ENCODE assay signal across 9 cellular contexts in genomic region chr6:27757307-27757706, GRCh38.
DNase-seq lines count a peak whose midpoint lies in the region; ATAC-seq and TF ChIP-seq lines count a peak whose summit lies in the region.
"Had no signal": no experiment of that assay in that cellular context is flagged by ENCODE, and none has a peak within 500 bp of the region (broad histone marks: within the 10 kb centered on the region; RNA-seq: fewer than 3 reads in every experiment).

No MANE protein-coding gene starts in this region.

- H3K79me2 ChIP-seq in H9 (ENCODE audit: insufficient read depth, low read length): no peaks in the 10 kb centered on the region

- CTCF ChIA-PET in activated CD4-positive, alpha-beta memory T cell treated with anti-CD3 and anti-CD28 coated beads, Interleukin-2, amount 10 ng/mL, durations not matched to agents 7 days and 5 days (lab: Charles Lee): interaction anchor here (0.6 to 4.3 kb wide), 5 partner anchors 8 to 239 kb away, joined by 3 to 51 read pairs (median 4); a partner anchor contains a TSS
- CTCF ChIA-PET in Calu3 (lab: Charles Lee): no interaction called here

- H3T11ph ChIP-seq in H9 (ENCODE audit: low read length): no peak overlapping the region

- H3K9me3 ChIP-seq in H9 (ENCODE audit: control insufficient read depth, low read depth, low read length) (no peaks in the 10 kb centered on the region), body of pancreas (no peaks in the 10 kb centered on the region)

- H3K27ac Mint-ChIP-seq in H9 (no peak overlapping the region), Calu3 (ENCODE audit: unreplicated experiment) (no peak overlapping the region)
- H3K27ac Mint-ChIP-seq in activated CD4-positive, alpha-beta memory T cell treated with anti-CD3 and anti-CD28 coated beads, Interleukin-2, amount 10 ng/mL, durations not matched to agents 7 days and 5 days: peak overlapping the region; percentile 55

- H3K4ac ChIP-seq in H9 (ENCODE audit: low read depth, low read length): no peak overlapping the region

- H3K27ac ChIP-seq in H9 (ENCODE audit: insufficient read length, low read depth, low read length) (no peak overlapping the region), body of pancreas (no peak overlapping the region)

- H3K9me3 Mint-ChIP-seq in H9 (no peaks in the 10 kb centered on the region; a peak in 3 of 5 replicates), Calu3 (ENCODE audit: low read depth, unreplicated experiment) (no peaks in the 10 kb centered on the region)
- H3K9me3 Mint-ChIP-seq in activated CD4-positive, alpha-beta memory T cell treated with anti-CD3 and anti-CD28 coated beads, Interleukin-2, amount 10 ng/mL, durations not matched to agents 7 days and 5 days: no peaks in the 10 kb centered on the region

- H3K4me2 ChIP-seq in H9 (ENCODE audit: insufficient read depth, insufficient read length, low read length): peak overlapping the region; percentile 52

- peak overlapping the region; percentile 71 for H2AFZ ChIP-seq in H9 (ENCODE audit: low read length)

- peak overlapping the region; percentile 88 for H3K14ac ChIP-seq in H9 (ENCODE audit: insufficient read depth, low read length)

- no peak for TF ChIP-seq CTCF in H9 (conservative IDR thresholded peaks at IDR 0.05)
- TF ChIP-seq CTCF in epithelial cell of esophagus (IDR thresholded peaks at IDR 0.05; ENCODE audit: insufficient read depth, low read depth, low read length, missing control alignments): no peak
- TF ChIP-seq CTCF in body of pancreas (IDR thresholded peaks at IDR 0.05): no peak
- TF ChIP-seq CTCF in Calu3 (IDR thresholded peaks at IDR 0.05; ENCODE audit: unreplicated experiment): no peak

- no peak for ATAC-seq in body of pancreas
- ATAC-seq: Panc1 had no signal

- H2BK12ac ChIP-seq in H9 (ENCODE audit: insufficient read length, low read depth, low read length): no peak overlapping the region

- no peak overlapping the region for H3K56ac ChIP-seq in H9 (ENCODE audit: insufficient read length, low read depth, low read length)

- H2BK120ac ChIP-seq in H9 (ENCODE audit: low read depth, low read length, poor library complexity, severe bottlenecking): no peak overlapping the region

- H4K8ac ChIP-seq in H9 (replicated peaks; ENCODE audit: insufficient read length, low read depth, low read length): no peak overlapping the region

- no peaks in the 10 kb centered on the region for H4K20me1 ChIP-seq in H9 (ENCODE audit: control insufficient read depth, insufficient read depth, insufficient read length)

- WGBS in H9 (ENCODE audit: extremely low coverage, insufficient read length, low lambda C conversion rate): no CpG with 5 or more reads among the region's 30 CpGs
- 21 to 55% methylated on average over 8 to 30 of the region's 30 CpGs for WGBS in body of pancreas, 2 donors

- H2BK15ac ChIP-seq in H9 (ENCODE audit: low read depth, low read length): no peak overlapping the region

- no peaks in the 10 kb centered on the region for H3K79me1 ChIP-seq in H9 (ENCODE audit: insufficient read depth, low read depth, low read length, poor library complexity, severe bottlenecking)

- H3K36me3 Mint-ChIP-seq in H9 (ENCODE audit: insufficient read depth in 1 of 3, low read depth in 3 of 3) (no peaks in the 10 kb centered on the region), Calu3 (ENCODE audit: insufficient read depth, unreplicated experiment) (peaks cover 20% of the 10 kb centered on the region)
- H3K36me3 Mint-ChIP-seq in activated CD4-positive, alpha-beta memory T cell treated with anti-CD3 and anti-CD28 coated beads, Interleukin-2, amount 10 ng/mL, durations not matched to agents 7 days and 5 days (ENCODE audit: low read depth): peaks cover 6% of the 10 kb centered on the region

- peaks cover 12% of the 10 kb centered on the region for H3K27me3 ChIP-seq in H9 (ENCODE audit: insufficient read depth, low read length)
- peaks cover 0 to 5% of the 10 kb centered on the region in 2 donors for H3K27me3 ChIP-seq in body of pancreas

- H3K27me3 Mint-ChIP-seq in H9 (ENCODE audit: low read depth): peaks cover 86% of the 10 kb centered on the region
- H3K27me3 Mint-ChIP-seq in activated CD4-positive, alpha-beta memory T cell treated with anti-CD3 and anti-CD28 coated beads, Interleukin-2, amount 10 ng/mL, durations not matched to agents 7 days and 5 days: peaks cover 3% of the 10 kb centered on the region
- H3K27me3 Mint-ChIP-seq in Calu3 (ENCODE audit: unreplicated experiment): no peaks in the 10 kb centered on the region

- no peak overlapping the region for H2AK5ac ChIP-seq in H9 (ENCODE audit: insufficient read length, low read length)

- H4K5ac ChIP-seq in H9 (ENCODE audit: insufficient read length, low read depth, low read length): no peak overlapping the region

- H3K4me1 ChIP-seq in H9 (ENCODE audit: insufficient read depth, low read length): peaks cover 2% of the 10 kb centered on the region; the same call in 1 of the 2 replicates
- peaks cover 8% of the 10 kb centered on the region for H3K4me1 ChIP-seq in body of pancreas

- H3K9ac ChIP-seq in H9 (ENCODE audit: extremely low read depth, insufficient read length, low read length): peak overlapping the region; percentile 7

- no peaks in the 10 kb centered on the region for H3K36me3 ChIP-seq in body of pancreas (replicated peaks in 1 of 2; ENCODE audit: insufficient read depth in 1 of 2, low read depth in 2 of 2)

- no peak overlapping the region for H3K18ac ChIP-seq in H9 (ENCODE audit: insufficient read length, low read depth, low read length)

- DNase-seq in H9: peak; percentile 73
- peak; percentile 58 for DNase-seq in activated CD4-positive, alpha-beta memory T cell treated with anti-CD3 and anti-CD28 coated beads, Interleukin-2, amount 10 ng/mL, durations not matched to agents 7 days and 5 days
- DNase-seq in epithelial cell of esophagus (ENCODE audit: low read depth): peak; percentile 25
- DNase-seq in retina: peak; percentile 68
- no peak for DNase-seq in body of pancreas
- no peak for DNase-seq in Calu3
- no peak for DNase-seq in SHP77 (lab: John Stamatoyannopoulos, UW)
- no peak for DNase-seq in glomerular visceral epithelial cell (ENCODE audit: extremely low spot score)

- no peak for TF ChIP-seq POLR2A in body of pancreas (IDR thresholded peaks at IDR 0.05)

- POLR2A ChIA-PET in activated CD4-positive, alpha-beta memory T cell treated with anti-CD3 and anti-CD28 coated beads, Interleukin-2, amount 10 ng/mL, durations not matched to agents 7 days and 5 days (lab: Charles Lee): interaction anchor here (0.6 to 2.2 kb wide), 12 partner anchors 15 to 626 kb away, joined by 3 to 12 read pairs (median 4); partner anchors contain the start of gene ZNF184

- peaks cover 11% of the 10 kb centered on the region for H3K23me2 ChIP-seq in H9 (ENCODE audit: insufficient read length, low read depth, low read length, poor library complexity, severe bottlenecking)

- H3K23ac ChIP-seq in H9 (ENCODE audit: insufficient read length, low read depth, low read length): no peak overlapping the region

- peaks cover 30 to 37% of the 10 kb centered on the region in 2 experiments for H3K4me1 Mint-ChIP-seq in H9
- H3K4me1 Mint-ChIP-seq in activated CD4-positive, alpha-beta memory T cell treated with anti-CD3 and anti-CD28 coated beads, Interleukin-2, amount 10 ng/mL, durations not matched to agents 7 days and 5 days: peaks cover 58% of the 10 kb centered on the region
- peaks cover 21% of the 10 kb centered on the region for H3K4me1 Mint-ChIP-seq in Calu3 (ENCODE audit: low read depth, unreplicated experiment)

- H3K4me3 ChIP-seq in epithelial cell of esophagus (ENCODE audit: low read length) (peak overlapping the region; percentile 45), body of pancreas (no peak overlapping the region)

- H3K4me3 Mint-ChIP-seq in H9 (peak overlapping the region; percentile 50 to 76), Calu3 (ENCODE audit: low read depth, unreplicated experiment) (no peak overlapping the region)
- H3K4me3 Mint-ChIP-seq in activated CD4-positive, alpha-beta memory T cell treated with anti-CD3 and anti-CD28 coated beads, Interleukin-2, amount 10 ng/mL, durations not matched to agents 7 days and 5 days: peak overlapping the region; percentile 79

- no TSS peak for BruUV-seq in Calu3 (replicated peaks; lab: Mats Ljungman, UMichigan)

- H2BK5ac ChIP-seq in H9 (ENCODE audit: insufficient read length, low read length): no peak overlapping the region

- no peak overlapping the region for H2BK20ac ChIP-seq in H9 (ENCODE audit: low read depth, low read length, poor library complexity, severe bottlenecking)

- H4K91ac ChIP-seq in H9 (ENCODE audit: insufficient read length, low read depth, low read length): no peak overlapping the region

- intact Hi-C loops in body of pancreas (cut with DNase I) (no loop called here), Calu3 (cut with micrococcal nuclease; ENCODE audit: unreplicated experiment) (loop anchor here (10.0 kb wide), 1 partner anchor 443 kb away; the partner anchor contains the start of gene POM121L2)

Comparison
In these comparisons a context has a peak if more than half of its experiments do, and no peak if none do; other contexts are left out.
1. DNase-seq: peak in H9 (single experiment), activated CD4-positive, alpha-beta memory T cell treated with anti-CD3 and anti-CD28 coated beads, Interleukin-2, amount 10 ng/mL, durations not matched to agents 7 days and 5 days (single experiment), epithelial cell of esophagus (single experiment) and retina (single experiment); none in body of pancreas (0 of 4), Calu3 (single experiment), SHP77 (0 of 2) and glomerular visceral epithelial cell (single experiment).